ENCODE assay signal across 1 cellular context in genomic region chr20:37575884-37576283, GRCh38.
TF ChIP-seq lines count a peak whose summit lies in the region.

No MANE protein-coding gene starts in this region.

TF ChIP-seq in GM23338, 12 proteins besides CTCF, POLR2A, EP300 and RAD21 (continued from another document):
- TF ChIP-seq ZNF462 (CRISPR knock-in tag; IDR thresholded peaks at IDR 0.05) = no peak
- TF ChIP-seq EZH2phosphoT487 (IDR thresholded peaks at IDR 0.05; ENCODE audit: unreplicated experiment) = no peak
- no peak for TF ChIP-seq POLR2AphosphoS5 (IDR thresholded peaks at IDR 0.05; ENCODE audit: low read depth)
- no peak for TF ChIP-seq REST (IDR thresholded peaks at IDR 0.05; ENCODE audit: unreplicated experiment)
- TF ChIP-seq ZNF114 (CRISPR knock-in tag; IDR thresholded peaks at IDR 0.05) = no peak
- no peak for TF ChIP-seq JUNB (IDR thresholded peaks at IDR 0.05; ENCODE audit: unreplicated experiment)
- TF ChIP-seq EZH2 (IDR thresholded peaks at IDR 0.05; ENCODE audit: low read depth, unreplicated experiment) = no peak
- TF ChIP-seq ZNF331 (CRISPR knock-in tag; IDR thresholded peaks at IDR 0.05; ENCODE audit: low read depth) = no peak
- no peak for TF ChIP-seq ETS1 (IDR thresholded peaks at IDR 0.05)
TF ChIP-seq in GM23338: peak in this region for 0.
